19 cellular contexts compared by ENCODE assay signal in the genomic region with DNA sequence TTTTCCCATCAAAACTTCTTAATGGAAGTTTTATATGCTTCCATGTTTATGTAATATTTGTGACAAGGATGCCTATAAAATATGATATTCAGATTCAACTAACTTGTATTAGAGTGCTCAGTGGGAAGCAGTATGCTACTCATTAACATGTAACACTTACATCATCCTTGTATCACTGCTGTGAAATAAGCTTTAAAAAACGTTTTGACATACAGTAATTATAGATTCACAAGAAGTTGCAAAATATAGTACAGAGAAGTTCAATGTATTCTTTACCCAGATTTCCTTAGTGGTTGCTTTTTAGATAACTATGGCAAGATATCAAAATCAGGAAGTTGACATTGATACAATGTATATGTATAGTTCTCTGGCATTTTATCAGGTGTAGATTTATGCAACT. TPM values are rescaled to one million over a fixed set of nuclear protein-coding genes. Genes with fewer than 3 reads are reported as not detected.
"Had no signal": no experiment of that assay in that cellular context is flagged by ENCODE, and none has a peak within 500 bp of the region (broad histone marks: within the 10 kb centered on the region; RNA-seq: fewer than 3 reads in every experiment).

No MANE protein-coding gene starts in this region.

- DNase-seq: activated CD4-positive, alpha-beta T cell treated with anti-CD3 and anti-CD28 coated beads, Interleukin-2, amount 50 U/mL, for 4 hours; activated naive CD4-positive, alpha-beta T cell treated with anti-CD3 and anti-CD28 coated beads, Interleukin-2, amount 10 ng/mL, durations not matched to agents 7 days and 5 days; aorta; brain microvascular endothelial cell; central memory CD4-positive, alpha-beta T cell; endodermal cell; foreskin fibroblast; naive B cell; ovary; psoas muscle; right cardiac atrium; stimulated activated CD4-positive, alpha-beta T cell treated with anti-CD3 and anti-CD28 coated beads, Interleukin-2, amount 100 ng/mL, for 24 hours; stimulated activated naive CD8-positive, alpha-beta T cell treated with anti-CD3 and anti-CD28 coated beads, Interleukin-15, Interleukin-2, amounts not matched to agents 100 U/mL and 50 U/mL, for 24 hours; substantia nigra; T1000 had no signal

- H3K36me3 ChIP-seq: brain microvascular endothelial cell, ovary, tibial nerve had no signal

- H3K4me3 ChIP-seq: ovary, psoas muscle, tibial nerve had no signal

- H3K27ac Mint-ChIP-seq: activated naive CD4-positive, alpha-beta T cell treated with anti-CD3 and anti-CD28 coated beads, Interleukin-2, amount 10 ng/mL, durations not matched to agents 7 days and 5 days; endodermal cell; memory B cell had no signal

- H3K27ac ChIP-seq: brain microvascular endothelial cell, epithelial cell of prostate, ovary, psoas muscle, tibial nerve had no signal

- H3K27me3 ChIP-seq: brain microvascular endothelial cell, ovary, tibial nerve had no signal

- H3K4me1 ChIP-seq: psoas muscle, tibial nerve had no signal

- ATAC-seq: psoas muscle; right cardiac atrium; stimulated activated naive CD8-positive, alpha-beta T cell treated with anti-CD3 and anti-CD28 coated beads, Interleukin-15, Interleukin-2, amounts not matched to agents 100 U/mL and 50 U/mL, for 24 hours had no signal

- H3K36me3 Mint-ChIP-seq: activated naive CD4-positive, alpha-beta T cell treated with anti-CD3 and anti-CD28 coated beads, Interleukin-2, amount 10 ng/mL, durations not matched to agents 7 days and 5 days; memory B cell; naive B cell had no signal

- H3K9me3 ChIP-seq: ovary, psoas muscle, tibial nerve had no signal

- H3K9me3 Mint-ChIP-seq: activated naive CD4-positive, alpha-beta T cell treated with anti-CD3 and anti-CD28 coated beads, Interleukin-2, amount 10 ng/mL, durations not matched to agents 7 days and 5 days; endodermal cell; memory B cell; naive B cell had no signal

- H3K4me3 Mint-ChIP-seq: activated naive CD4-positive, alpha-beta T cell treated with anti-CD3 and anti-CD28 coated beads, Interleukin-2, amount 10 ng/mL, durations not matched to agents 7 days and 5 days; endodermal cell; memory B cell; naive B cell had no signal

- H3K27me3 Mint-ChIP-seq: memory B cell, naive B cell had no signal

RNA-seq across cellular contexts. Expression of a gene that starts 56.2 kb away (rescaled TPM):
- total RNA-seq: endodermal cell, glomerular endothelial cell had no signal
- polyA plus RNA-seq: aorta had no signal
